ENCODE assay signal across 19 cellular contexts in genomic region chr7:13198741-13199140, GRCh38.
"Had no signal": no experiment of that assay in that cellular context is flagged by ENCODE, and none has a peak within 500 bp of the region (broad histone marks: within the 10 kb centered on the region; RNA-seq: fewer than 3 reads in every experiment).

No MANE protein-coding gene starts in this region.

- DNase-seq: activated CD4-positive, alpha-beta T cell treated with anti-CD3 and anti-CD28 coated beads for 1 hour; activated CD4-positive, alpha-beta T cell treated with anti-CD3 and anti-CD28 coated beads, Interleukin-2, amount 50 U/mL, for 48 hours; activated effector memory CD4-positive, alpha-beta T cell treated with anti-CD3 and anti-CD28 coated beads, Interleukin-2, amount 50 U/mL, for 16 hours; activated T-cell treated with anti-CD3 and anti-CD28 coated beads, Interleukin-2, amount 50 U/mL, for 4 hours; amygdala; brain microvascular endothelial cell; effector CD8-positive, alpha-beta T cell; hippocampal formation; left ventricle myocardium superior; mesendoderm; posterior cingulate gyrus; stimulated activated CD4-positive, alpha-beta T cell treated with anti-CD3 and anti-CD28 coated beads, Interleukin-15, amount 100 ng/mL, for 24 hours; stimulated activated CD4-positive, alpha-beta T cell treated with anti-CD3 and anti-CD28 coated beads, Interleukin-4, amount 100 ng/mL, for 1 hour; stimulated activated naive B cell treated with anti-CD40 and anti-IgM and Interleukin-4, amounts not matched to agents 10 μg/mL and 1 μg/mL and 100 μg/mL, for 72 hours; T-helper 1 cell; T1000; tibial artery had no signal

- H3K4me3 ChIP-seq: right atrium auricular region, skin epidermis, tibial artery had no signal
